16 cellular contexts compared by ENCODE assay signal in the genomic region with DNA sequence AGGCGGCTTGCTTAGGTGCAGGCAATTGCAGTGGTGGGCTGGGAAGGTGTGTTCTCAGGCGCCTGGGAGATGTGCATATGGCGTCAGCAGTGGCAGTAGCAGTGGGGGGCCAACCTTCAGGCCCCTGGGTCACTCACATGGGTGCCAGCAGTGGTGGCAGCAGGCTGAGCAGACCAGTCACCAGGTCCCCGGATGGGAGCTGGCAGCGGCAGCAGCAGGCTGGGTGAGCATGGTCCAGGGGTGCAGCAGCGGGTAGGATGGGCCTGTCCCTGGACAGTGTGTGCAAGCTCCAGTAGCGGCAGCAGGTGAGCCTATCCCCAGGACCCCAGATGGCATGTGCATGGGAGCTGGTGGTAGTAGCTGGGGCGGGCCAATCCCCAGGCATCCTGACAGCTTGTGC.
DNase-seq lines count a peak whose midpoint lies in the region; ATAC-seq lines count a peak whose summit lies in the region.
"Had no signal": no experiment of that assay in that cellular context is flagged by ENCODE, and none has a peak within 500 bp of the region (broad histone marks: within the 10 kb centered on the region; RNA-seq: fewer than 3 reads in every experiment).

No MANE protein-coding gene starts in this region.

- no peak overlapping the region for H3K27ac ChIP-seq in naive thymus-derived CD4-positive, alpha-beta T cell (ENCODE audit: low read depth, low read length)
- no peak overlapping the region for H3K27ac ChIP-seq in aorta (ENCODE audit: low read depth in 1 of 2, low read length in 2 of 2)
- H3K27ac ChIP-seq: HL-60 had no signal

- peak; percentile 26 for ATAC-seq in esophagus mucosa
- ATAC-seq in naive thymus-derived CD4-positive, alpha-beta T cell = peak; percentile 32
- ATAC-seq in stimulated activated effector memory CD8-positive, alpha-beta T cell treated with anti-CD3 and anti-CD28 coated beads, Interleukin-12 subunit alpha, Interleukin-12 subunit beta, amount 100 ng/mL, for 72 hours = peak; percentile 53
- peak; percentile 51 for ATAC-seq in aorta (ENCODE audit: low FRiP score)
- ATAC-seq in HG02970 (IDR thresholded peaks at IDR 0.05; ENCODE audit: low FRiP score, unreplicated experiment) = no peak
- no peak for ATAC-seq in GM18858 (IDR thresholded peaks at IDR 0.05; ENCODE audit: unreplicated experiment)
- ATAC-seq: HCT116 had no signal

- no peak overlapping the region for H3K4me3 ChIP-seq in naive thymus-derived CD4-positive, alpha-beta T cell (ENCODE audit: low read length)
- no peak overlapping the region for H3K4me3 ChIP-seq in aorta (ENCODE audit: low read length in 2 of 2)

- H3K4me1 Mint-ChIP-seq in naive thymus-derived CD4-positive, alpha-beta T cell = no peaks in the 10 kb centered on the region
- no peaks in the 10 kb centered on the region for H3K4me1 Mint-ChIP-seq in stimulated activated effector memory CD8-positive, alpha-beta T cell treated with anti-CD3 and anti-CD28 coated beads, Interleukin-12 subunit alpha, Interleukin-12 subunit beta, amount 100 ng/mL, for 72 hours
- H3K4me1 Mint-ChIP-seq: B cell had no signal

- H3K4me3 Mint-ChIP-seq in naive thymus-derived CD4-positive, alpha-beta T cell = no peak overlapping the region
- H3K4me3 Mint-ChIP-seq in stimulated activated effector memory CD8-positive, alpha-beta T cell treated with anti-CD3 and anti-CD28 coated beads, Interleukin-12 subunit alpha, Interleukin-12 subunit beta, amount 100 ng/mL, for 72 hours = no peak overlapping the region
- H3K4me3 Mint-ChIP-seq: B cell; CD4-positive, alpha-beta T cell had no signal

- intact Hi-C loops in naive thymus-derived CD4-positive, alpha-beta T cell (cut with micrococcal nuclease) = loop anchor here in 1 of 2 donors (5.0 to 10.0 kb wide), 2 partner anchors 626 to 1384 kb away; no protein-coding TSS in a partner anchor
- intact Hi-C loops in aorta (cut with DNase I) = loop anchor here (5.0 to 10.0 kb wide), 3 partner anchors 766 to 1034 kb away; no protein-coding TSS in a partner anchor

- H3K9me3 ChIP-seq in naive thymus-derived CD4-positive, alpha-beta T cell (ENCODE audit: control insufficient read depth in 2 of 3, low read length in 3 of 3) = no peaks in the 10 kb centered on the region
- H3K9me3 ChIP-seq in aorta (ENCODE audit: control insufficient read depth, low read length) = no peaks in the 10 kb centered on the region

- POLR2A ChIA-PET in naive thymus-derived CD4-positive, alpha-beta T cell (lab: Charles Lee) = no interaction called here

- 95 to 96% methylated on average over 8 of the region's 8 CpGs for WGBS in aorta, 2 donors

- no peak for DNase-seq in naive thymus-derived CD4-positive, alpha-beta T cell
- no peak for DNase-seq in stimulated activated effector memory CD8-positive, alpha-beta T cell treated with anti-CD3 and anti-CD28 coated beads, Interleukin-12 subunit alpha, Interleukin-12 subunit beta, amount 100 ng/mL, for 72 hours (ENCODE audit: low spot score in 2 of 2)
- DNase-seq in aorta (no peak), NCI-H69 (lab: John Stamatoyannopoulos, UW) (no peak)
- DNase-seq: C1 segment of cervical spinal cord; CD4-positive, alpha-beta T cell; DMS153; DMS79 treated with DMSO at 0.1 percent for 48 hours; EL; IMR-90 had no signal

- H3K9me3 Mint-ChIP-seq in naive thymus-derived CD4-positive, alpha-beta T cell = peaks cover 0 to 4% (median 0%) of the 10 kb centered on the region in 11 donors
- H3K9me3 Mint-ChIP-seq in stimulated activated effector memory CD8-positive, alpha-beta T cell treated with anti-CD3 and anti-CD28 coated beads, Interleukin-12 subunit alpha, Interleukin-12 subunit beta, amount 100 ng/mL, for 72 hours = no peaks in the 10 kb centered on the region
- H3K9me3 Mint-ChIP-seq: CD4-positive, alpha-beta T cell had no signal

- CTCF ChIA-PET in naive thymus-derived CD4-positive, alpha-beta T cell (lab: Charles Lee) = no interaction called here

- no peaks in the 10 kb centered on the region for H3K27me3 ChIP-seq in naive thymus-derived CD4-positive, alpha-beta T cell (ENCODE audit: control insufficient read depth in 2 of 2, insufficient read depth in 2 of 2, low read length in 2 of 2)
- no peaks in the 10 kb centered on the region for H3K27me3 ChIP-seq in aorta (ENCODE audit: control insufficient read depth in 1 of 2, insufficient read depth in 2 of 2, low read length in 1 of 2)

- peaks cover 0 to 30% (median 12%) of the 10 kb centered on the region in 5 donors for H3K27me3 Mint-ChIP-seq in naive thymus-derived CD4-positive, alpha-beta T cell

- H3K36me3 Mint-ChIP-seq in naive thymus-derived CD4-positive, alpha-beta T cell = no peaks in the 10 kb centered on the region
- H3K36me3 Mint-ChIP-seq in stimulated activated effector memory CD8-positive, alpha-beta T cell treated with anti-CD3 and anti-CD28 coated beads, Interleukin-12 subunit alpha, Interleukin-12 subunit beta, amount 100 ng/mL, for 72 hours = no peaks in the 10 kb centered on the region

- H3K4me1 ChIP-seq in naive thymus-derived CD4-positive, alpha-beta T cell (ENCODE audit: control insufficient read depth in 2 of 2, insufficient read depth in 2 of 2, low read length in 2 of 2) = no peaks in the 10 kb centered on the region
- no peaks in the 10 kb centered on the region for H3K4me1 ChIP-seq in aorta (ENCODE audit: control insufficient read depth in 1 of 2, insufficient read depth in 2 of 2, low read length in 2 of 2)

- H3K27ac Mint-ChIP-seq in naive thymus-derived CD4-positive, alpha-beta T cell = no peak overlapping the region
- H3K27ac Mint-ChIP-seq in stimulated activated effector memory CD8-positive, alpha-beta T cell treated with anti-CD3 and anti-CD28 coated beads, Interleukin-12 subunit alpha, Interleukin-12 subunit beta, amount 100 ng/mL, for 72 hours = no peak overlapping the region
- H3K27ac Mint-ChIP-seq: B cell; CD4-positive, alpha-beta T cell had no signal

- no peaks in the 10 kb centered on the region for H3K36me3 ChIP-seq in naive thymus-derived CD4-positive, alpha-beta T cell (ENCODE audit: control insufficient read depth in 2 of 3, insufficient read depth in 3 of 3, low read length in 3 of 3)
- H3K36me3 ChIP-seq in aorta (ENCODE audit: control insufficient read depth in 1 of 2, insufficient read depth in 2 of 2, low read length in 1 of 2) = no peaks in the 10 kb centered on the region

Comparison
In these comparisons a context has a peak if more than half of its experiments do, and no peak if none do; other contexts are left out.
1. ATAC-seq: peak in esophagus mucosa (single experiment), naive thymus-derived CD4-positive, alpha-beta T cell (single experiment), stimulated activated effector memory CD8-positive, alpha-beta T cell treated with anti-CD3 and anti-CD28 coated beads, Interleukin-12 subunit alpha, Interleukin-12 subunit beta, amount 100 ng/mL, for 72 hours (single experiment) and aorta (single experiment); none in HG02970 (single experiment) and GM18858 (single experiment).